In the genomic region with DNA sequence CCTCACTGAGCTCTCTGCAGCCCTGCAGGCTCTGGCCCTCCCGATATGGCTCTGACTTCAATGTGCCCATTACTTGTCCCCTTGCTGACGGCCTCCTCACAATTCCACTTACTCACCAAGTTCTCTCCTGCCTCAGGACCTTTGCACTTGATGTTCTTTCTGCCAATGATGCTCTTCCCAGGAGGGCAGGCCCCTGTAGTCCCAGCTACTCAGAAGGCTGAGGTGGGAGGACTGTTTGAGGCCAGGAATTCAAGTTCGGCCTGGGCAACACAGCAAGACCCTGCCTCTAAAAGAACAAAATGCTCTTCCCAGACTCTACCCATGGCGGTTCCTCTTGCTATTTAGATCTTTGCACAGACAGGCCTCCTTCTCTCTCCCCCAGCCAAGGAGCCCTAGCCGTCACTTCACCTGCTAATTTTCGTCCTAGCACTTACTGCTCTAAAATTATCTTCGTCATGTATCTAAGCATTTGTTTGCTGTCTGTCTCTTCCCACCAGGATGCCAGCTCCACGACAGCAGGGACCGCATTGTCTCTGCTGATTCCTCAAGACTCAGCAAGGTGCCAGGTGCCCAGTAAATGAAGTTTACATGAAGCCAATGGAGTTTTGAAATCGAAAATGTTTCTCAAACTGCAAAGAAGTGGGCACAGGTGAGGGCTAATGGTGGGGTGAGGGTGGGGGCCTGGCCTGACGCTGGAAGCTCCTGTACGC, we compare ENCODE assay signal across 8 cellular contexts. TPM values are rescaled to one million over a fixed set of nuclear protein-coding genes. Genes with fewer than 3 reads are reported as not detected.
DNase-seq lines count a peak whose midpoint lies in the region; ATAC-seq and TF ChIP-seq lines count a peak whose summit lies in the region.

No MANE protein-coding gene starts in this region.

- H2AFZ ChIP-seq in neural cell (ENCODE audit: low read depth, low read length): no peak overlapping the region

- peak overlapping the region; percentile 37 for H3K4me3 ChIP-seq in choroid plexus epithelial cell (ENCODE audit: low read depth, low read length)
- peak overlapping the region; percentile 56 for H3K4me3 ChIP-seq in neural cell (ENCODE audit: low read length)

- H3K4me2 ChIP-seq in neural cell (ENCODE audit: low read length): peak overlapping the region; percentile 74

- peak overlapping the region; percentile 99 for H3K27ac ChIP-seq in C4-2B
- peak overlapping the region; percentile 92 for H3K27ac ChIP-seq in KOPT-K1 (ENCODE audit: low read depth, low read length, poor library complexity, severe bottlenecking)
- H3K27ac ChIP-seq in neural cell (ENCODE audit: low read length): peak overlapping the region; percentile 42

- H3K9me2 ChIP-seq in neural cell (ENCODE audit: insufficient read depth, low read length): no peaks in the 10 kb centered on the region

- TF ChIP-seq RAD21 in neural cell (conservative IDR thresholded peaks at IDR 0.05): no peak

- TF ChIP-seq CTCF in C4-2B (conservative IDR thresholded peaks at IDR 0.05) (no peak), choroid plexus epithelial cell (conservative IDR thresholded peaks at IDR 0.05; ENCODE audit: low read depth, low read length) (no peak), neural cell (IDR thresholded peaks at IDR 0.05; ENCODE audit: poor library complexity, severe bottlenecking) (no peak)

- no peaks in the 10 kb centered on the region for H3K27me3 ChIP-seq in neural cell (ENCODE audit: insufficient read depth, low read depth, low read length)

- H3K36me3 ChIP-seq in KOPT-K1 (ENCODE audit: insufficient read depth, low read length): peaks cover 8% of the 10 kb centered on the region; the same call in 1 of the 2 replicates
- H3K36me3 ChIP-seq in neural cell (ENCODE audit: insufficient read depth, low read length): no peaks in the 10 kb centered on the region

- DNase-seq in choroid plexus epithelial cell (ENCODE audit: low read depth) (no peak), iPS-NIHi7 (ENCODE audit: extremely low spot score) (no peak), SIG-M5 (lab: John Stamatoyannopoulos, UW) (no peak)
- DNase-seq in stimulated activated CD8-positive, alpha-beta memory T cell treated with anti-CD3 and anti-CD28 coated beads, Interleukin-4, amount 100 ng/mL, for 48 hours: no peak

- ATAC-seq in GM18873 (IDR thresholded peaks at IDR 0.05; ENCODE audit: low FRiP score, unreplicated experiment): no peak

- H3F3A ChIP-seq in neural cell (ENCODE audit: insufficient read depth, low read length, poor library complexity, severe bottlenecking): no peaks in the 10 kb centered on the region

- H3K79me2 ChIP-seq in neural cell (replicated peaks; ENCODE audit: insufficient read depth, low read length): peaks cover 35% of the 10 kb centered on the region

- TF ChIP-seq EP300 in neural cell (conservative IDR thresholded peaks at IDR 0.05; ENCODE audit: poor library complexity, severe bottlenecking): no peak

- H3K9me3 ChIP-seq in KOPT-K1 (ENCODE audit: insufficient read depth, low read length, poor library complexity, severe bottlenecking) (no peaks in the 10 kb centered on the region), neural cell (ENCODE audit: low read length) (no peaks in the 10 kb centered on the region)

- peak overlapping the region; percentile 42 for H3K9ac ChIP-seq in neural cell (ENCODE audit: low read length)

- no peaks in the 10 kb centered on the region for H4K20me1 ChIP-seq in neural cell (ENCODE audit: insufficient read depth)

TF ChIP-seq in neural cell, 6 proteins besides CTCF, POLR2A, EP300 and RAD21:
- TF ChIP-seq TAF1 (IDR thresholded peaks at IDR 0.05; ENCODE audit: low read depth): no peak
- no peak for TF ChIP-seq EZH2 (IDR thresholded peaks at IDR 0.05; ENCODE audit: borderline replicate concordance, insufficient read depth, low read length, poor library complexity, severe bottlenecking)
- no peak for TF ChIP-seq POLR2AphosphoS5 (IDR thresholded peaks at IDR 0.05)
- no peak for TF ChIP-seq MXI1 (conservative IDR thresholded peaks at IDR 0.05; ENCODE audit: poor library complexity, severe bottlenecking)
- no peak for TF ChIP-seq SMC3 (conservative IDR thresholded peaks at IDR 0.05; ENCODE audit: poor library complexity)
- TF ChIP-seq, protein P1, sequence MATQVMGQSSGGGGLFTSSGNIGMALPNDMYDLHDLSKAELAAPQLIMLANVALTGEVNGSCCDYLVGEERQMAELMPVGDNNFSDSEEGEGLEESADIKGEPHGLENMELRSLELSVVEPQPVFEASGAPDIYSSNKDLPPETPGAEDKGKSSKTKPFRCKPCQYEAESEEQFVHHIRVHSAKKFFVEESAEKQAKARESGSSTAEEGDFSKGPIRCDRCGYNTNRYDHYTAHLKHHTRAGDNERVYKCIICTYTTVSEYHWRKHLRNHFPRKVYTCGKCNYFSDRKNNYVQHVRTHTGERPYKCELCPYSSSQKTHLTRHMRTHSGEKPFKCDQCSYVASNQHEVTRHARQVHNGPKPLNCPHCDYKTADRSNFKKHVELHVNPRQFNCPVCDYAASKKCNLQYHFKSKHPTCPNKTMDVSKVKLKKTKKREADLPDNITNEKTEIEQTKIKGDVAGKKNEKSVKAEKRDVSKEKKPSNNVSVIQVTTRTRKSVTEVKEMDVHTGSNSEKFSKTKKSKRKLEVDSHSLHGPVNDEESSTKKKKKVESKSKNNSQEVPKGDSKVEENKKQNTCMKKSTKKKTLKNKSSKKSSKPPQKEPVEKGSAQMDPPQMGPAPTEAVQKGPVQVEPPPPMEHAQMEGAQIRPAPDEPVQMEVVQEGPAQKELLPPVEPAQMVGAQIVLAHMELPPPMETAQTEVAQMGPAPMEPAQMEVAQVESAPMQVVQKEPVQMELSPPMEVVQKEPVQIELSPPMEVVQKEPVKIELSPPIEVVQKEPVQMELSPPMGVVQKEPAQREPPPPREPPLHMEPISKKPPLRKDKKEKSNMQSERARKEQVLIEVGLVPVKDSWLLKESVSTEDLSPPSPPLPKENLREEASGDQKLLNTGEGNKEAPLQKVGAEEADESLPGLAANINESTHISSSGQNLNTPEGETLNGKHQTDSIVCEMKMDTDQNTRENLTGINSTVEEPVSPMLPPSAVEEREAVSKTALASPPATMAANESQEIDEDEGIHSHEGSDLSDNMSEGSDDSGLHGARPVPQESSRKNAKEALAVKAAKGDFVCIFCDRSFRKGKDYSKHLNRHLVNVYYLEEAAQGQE (IDR thresholded peaks at IDR 0.05; ENCODE audit: borderline replicate concordance): no peak

RNA-seq across cellular contexts. Expression of gene RAI1, which starts 0.6 kb away (rescaled TPM):
- polyA plus RNA-seq in neural cell: 16.9 and 21.0 TPM in 2 replicates
- 54.1 and 59.6 TPM in 2 replicates for polyA minus RNA-seq in neural cell

Comparison
In these comparisons a context has a peak if more than half of its experiments do, and no peak if none do; other contexts are left out.
1. H3K27ac ChIP-seq: peak in every context shown above with its lines; median percentile 99 in C4-2B; 92 in KOPT-K1; 42 in neural cell.